13 cellular contexts compared by ENCODE assay signal in genomic region chr11:46116007-46116711, GRCh38. TPM values are rescaled to one million over a fixed set of nuclear protein-coding genes. Genes with fewer than 3 reads are reported as not detected.
DNase-seq lines count a peak whose midpoint lies in the region; ATAC-seq and TF ChIP-seq lines count a peak whose summit lies in the region.
"Had no signal": no experiment of that assay in that cellular context is flagged by ENCODE, and none has a peak within 500 bp of the region (broad histone marks: within the 10 kb centered on the region; RNA-seq: fewer than 3 reads in every experiment).

No MANE protein-coding gene starts in this region.

- H3K27me3 ChIP-seq in CD4-positive, alpha-beta memory T cell (ENCODE audit: insufficient read depth, low read length): no peaks in the 10 kb centered on the region
- H3K27me3 ChIP-seq: ascending aorta had no signal

- peak overlapping the region; percentile 57 to 97 (median 87) for H3K27ac Mint-ChIP-seq in CD4-positive, alpha-beta memory T cell
- peak overlapping the region; percentile 78 for H3K27ac Mint-ChIP-seq in activated naive CD8-positive, alpha-beta T cell treated with anti-CD3 and anti-CD28 coated beads for 36 hours
- no peak overlapping the region for H3K27ac Mint-ChIP-seq in neural crest cell (ENCODE audit: unreplicated experiment)

- H3K4me1 ChIP-seq in CD4-positive, alpha-beta memory T cell (ENCODE audit: insufficient read depth, low read length): peaks cover 65% of the 10 kb centered on the region
- H3K4me1 ChIP-seq in HEK293 (ENCODE audit: control insufficient read depth, insufficient read depth, low read length): peaks cover 2% of the 10 kb centered on the region; the same call in 1 of the 2 replicates

- peaks cover 47 to 78% (median 52%) of the 10 kb centered on the region in 4 donors for H3K4me1 Mint-ChIP-seq in CD4-positive, alpha-beta memory T cell
- H3K4me1 Mint-ChIP-seq in activated naive CD8-positive, alpha-beta T cell treated with anti-CD3 and anti-CD28 coated beads for 36 hours: peaks cover 50% of the 10 kb centered on the region
- peaks cover 68% of the 10 kb centered on the region for H3K4me1 Mint-ChIP-seq in neural crest cell

- peak in 1 of 5 donors; percentile 9 for DNase-seq in CD4-positive, alpha-beta memory T cell
- DNase-seq in activated naive CD8-positive, alpha-beta T cell treated with anti-CD3 and anti-CD28 coated beads for 36 hours: no peak
- DNase-seq in neural crest cell (ENCODE audit: low read depth, low spot score): no peak
- DNase-seq: activated CD4-positive, alpha-beta T cell treated with anti-CD3 and anti-CD28 coated beads for 48 hours; hypothalamus; mucosa of descending colon; NCI-H345; SIG-M5 had no signal

- H3K36me3 Mint-ChIP-seq in CD4-positive, alpha-beta memory T cell: peaks cover 0 to 13% of the 10 kb centered on the region in 2 donors
- peaks cover 1% of the 10 kb centered on the region for H3K36me3 Mint-ChIP-seq in activated naive CD8-positive, alpha-beta T cell treated with anti-CD3 and anti-CD28 coated beads for 36 hours
- peaks cover 3% of the 10 kb centered on the region for H3K36me3 Mint-ChIP-seq in neural crest cell (ENCODE audit: low read depth)

- no peak for TF ChIP-seq CTCF in HEK293 (tag by site-specific recombination; IDR thresholded peaks at IDR 0.05)
- TF ChIP-seq CTCF in neural crest cell (conservative IDR thresholded peaks at IDR 0.05): no peak

- ATAC-seq in HG03432 (IDR thresholded peaks at IDR 0.05; ENCODE audit: unreplicated experiment): no peak
- no peak for ATAC-seq in GM19395 (IDR thresholded peaks at IDR 0.05; ENCODE audit: unreplicated experiment)
- no peak for ATAC-seq in HG02852 (IDR thresholded peaks at IDR 0.05; ENCODE audit: unreplicated experiment)
- ATAC-seq: mucosa of descending colon had no signal

- H3K27me3 Mint-ChIP-seq in CD4-positive, alpha-beta memory T cell: peaks cover 0 to 3% of the 10 kb centered on the region in 2 donors
- no peaks in the 10 kb centered on the region for H3K27me3 Mint-ChIP-seq in activated naive CD8-positive, alpha-beta T cell treated with anti-CD3 and anti-CD28 coated beads for 36 hours
- H3K27me3 Mint-ChIP-seq in neural crest cell (ENCODE audit: low read depth): no peaks in the 10 kb centered on the region

- H3K9me3 Mint-ChIP-seq in CD4-positive, alpha-beta memory T cell: peaks cover 0 to 2% (median 0%) of the 10 kb centered on the region in 8 donors
- no peaks in the 10 kb centered on the region for H3K9me3 Mint-ChIP-seq in activated naive CD8-positive, alpha-beta T cell treated with anti-CD3 and anti-CD28 coated beads for 36 hours
- no peaks in the 10 kb centered on the region for H3K9me3 Mint-ChIP-seq in neural crest cell

- H3K27ac ChIP-seq in CD4-positive, alpha-beta memory T cell (ENCODE audit: low read depth, low read length): peak overlapping the region; percentile 39
- H3K27ac ChIP-seq in HEK293 (ENCODE audit: extremely low read depth, low read depth, low read length): no peak overlapping the region; the same call in 1 of the 2 replicates

- peak overlapping the region; percentile 0 to 99 (median 66) for H3K4me3 Mint-ChIP-seq in CD4-positive, alpha-beta memory T cell
- H3K4me3 Mint-ChIP-seq in activated naive CD8-positive, alpha-beta T cell treated with anti-CD3 and anti-CD28 coated beads for 36 hours: peak overlapping the region; percentile 57
- H3K4me3 Mint-ChIP-seq in neural crest cell: peak overlapping the region; percentile 13

- H3K9me3 ChIP-seq in CD4-positive, alpha-beta memory T cell (ENCODE audit: control insufficient read depth in 1 of 2, low read length in 2 of 2): no peaks in the 10 kb centered on the region
- H3K9me3 ChIP-seq in HEK293 (ENCODE audit: control insufficient read depth, insufficient read depth, low read depth, low read length): no peaks in the 10 kb centered on the region
- H3K9me3 ChIP-seq: ascending aorta, mucosa of descending colon had no signal

- POLR2A ChIA-PET in CD4-positive, alpha-beta memory T cell (lab: Charles Lee; ENCODE audit: partially characterized antibody): interaction anchor here (1.2 kb wide), 1 partner anchor 28 kb away, joined by 3 read pairs; no protein-coding TSS in a partner anchor
- POLR2A ChIA-PET in HEK293 (lab: Yijun Ruan, JAX): no interaction called here

- intact Hi-C loops in CD4-positive, alpha-beta memory T cell (cut with micrococcal nuclease): loop anchor here (10.0 kb wide), 1 partner anchor 271 kb away; the partner anchor contains the start of gene CRY2

- H3K36me3 ChIP-seq in CD4-positive, alpha-beta memory T cell (ENCODE audit: insufficient read depth, low read length): no peaks in the 10 kb centered on the region
- no peaks in the 10 kb centered on the region for H3K36me3 ChIP-seq in HEK293 (ENCODE audit: control insufficient read depth in 2 of 2, insufficient read depth in 1 of 2, low read length in 2 of 2)
- H3K36me3 ChIP-seq: ascending aorta had no signal

- H3K4me3 ChIP-seq in CD4-positive, alpha-beta memory T cell (ENCODE audit: low read length in 2 of 2): no peak overlapping the region
- no peak overlapping the region for H3K4me3 ChIP-seq in HEK293 (ENCODE audit: low read depth, low read length)
- H3K4me3 ChIP-seq: ascending aorta, mucosa of descending colon had no signal

- CTCF ChIA-PET in CD4-positive, alpha-beta memory T cell (lab: Charles Lee; ENCODE audit: partially characterized antibody): interaction anchor here (0.8 to 2.3 kb wide), 5 partner anchors 9 to 273 kb away, joined by 3 to 5 read pairs (median 4); no protein-coding TSS in a partner anchor
- CTCF ChIA-PET in HEK293 (lab: Yijun Ruan, JAX): interaction anchor here (0.5 to 1.2 kb wide), 5 partner anchors 110 to 243 kb away, joined by 3 to 4 read pairs (median 3); no protein-coding TSS in a partner anchor

TF ChIP-seq in HEK293, 187 proteins besides CTCF, POLR2A, EP300 and RAD21:
- TF ChIP-seq ZNF670 (tag by site-specific recombination; IDR thresholded peaks at IDR 0.05; ENCODE audit: low read depth) (no peak), BCL11A (tag by site-specific recombination; IDR thresholded peaks at IDR 0.05; ENCODE audit: low read depth) (no peak), ZNF16 (tag by site-specific recombination; IDR thresholded peaks at IDR 0.05; ENCODE audit: low read depth) (no peak), PRDM1 (tag by site-specific recombination; IDR thresholded peaks at IDR 0.05) (0 out of 2 replicates have a peak, but pooled peaks have one; percentile 12), GFI1B (tag by site-specific recombination; IDR thresholded peaks at IDR 0.05) (no peak)
- TF ChIP-seq, protein P1, sequence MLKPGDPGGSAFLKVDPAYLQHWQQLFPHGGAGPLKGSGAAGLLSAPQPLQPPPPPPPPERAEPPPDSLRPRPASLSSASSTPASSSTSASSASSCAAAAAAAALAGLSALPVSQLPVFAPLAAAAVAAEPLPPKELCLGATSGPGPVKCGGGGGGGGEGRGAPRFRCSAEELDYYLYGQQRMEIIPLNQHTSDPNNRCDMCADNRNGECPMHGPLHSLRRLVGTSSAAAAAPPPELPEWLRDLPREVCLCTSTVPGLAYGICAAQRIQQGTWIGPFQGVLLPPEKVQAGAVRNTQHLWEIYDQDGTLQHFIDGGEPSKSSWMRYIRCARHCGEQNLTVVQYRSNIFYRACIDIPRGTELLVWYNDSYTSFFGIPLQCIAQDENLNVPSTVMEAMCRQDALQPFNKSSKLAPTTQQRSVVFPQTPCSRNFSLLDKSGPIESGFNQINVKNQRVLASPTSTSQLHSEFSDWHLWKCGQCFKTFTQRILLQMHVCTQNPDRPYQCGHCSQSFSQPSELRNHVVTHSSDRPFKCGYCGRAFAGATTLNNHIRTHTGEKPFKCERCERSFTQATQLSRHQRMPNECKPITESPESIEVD (tag by site-specific recombination; IDR thresholded peaks at IDR 0.05): peak; percentile 69
- TF ChIP-seq, protein P2, sequence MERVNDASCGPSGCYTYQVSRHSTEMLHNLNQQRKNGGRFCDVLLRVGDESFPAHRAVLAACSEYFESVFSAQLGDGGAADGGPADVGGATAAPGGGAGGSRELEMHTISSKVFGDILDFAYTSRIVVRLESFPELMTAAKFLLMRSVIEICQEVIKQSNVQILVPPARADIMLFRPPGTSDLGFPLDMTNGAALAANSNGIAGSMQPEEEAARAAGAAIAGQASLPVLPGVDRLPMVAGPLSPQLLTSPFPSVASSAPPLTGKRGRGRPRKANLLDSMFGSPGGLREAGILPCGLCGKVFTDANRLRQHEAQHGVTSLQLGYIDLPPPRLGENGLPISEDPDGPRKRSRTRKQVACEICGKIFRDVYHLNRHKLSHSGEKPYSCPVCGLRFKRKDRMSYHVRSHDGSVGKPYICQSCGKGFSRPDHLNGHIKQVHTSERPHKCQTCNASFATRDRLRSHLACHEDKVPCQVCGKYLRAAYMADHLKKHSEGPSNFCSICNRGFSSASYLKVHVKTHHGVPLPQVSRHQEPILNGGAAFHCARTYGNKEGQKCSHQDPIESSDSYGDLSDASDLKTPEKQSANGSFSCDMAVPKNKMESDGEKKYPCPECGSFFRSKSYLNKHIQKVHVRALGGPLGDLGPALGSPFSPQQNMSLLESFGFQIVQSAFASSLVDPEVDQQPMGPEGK (tag by site-specific recombination; IDR thresholded peaks at IDR 0.05): no peak

RNA-seq across cellular contexts. Expression of gene PHF21A, which starts 5.1 kb away (rescaled TPM):
- total RNA-seq in CD4-positive, alpha-beta memory T cell: 10 to 100 TPM; 66.1 to 68.4 TPM
- 10 to 100 TPM in 1 of 2 donors, 1 to 10 TPM in 1; 3.7 to 19.6 TPM for polyA plus RNA-seq in CD4-positive, alpha-beta memory T cell
- total RNA-seq in activated naive CD8-positive, alpha-beta T cell treated with anti-CD3 and anti-CD28 coated beads for 36 hours: 10 to 100 TPM; 24.8 to 29.7 TPM
- total RNA-seq in neural crest cell: 56.5 and 57.7 TPM in 2 replicates

Comparison
In these comparisons a context has a peak if more than half of its experiments do, and no peak if none do; other contexts are left out.
1. H3K4me3 Mint-ChIP-seq: peak in every context shown above with its lines; median percentile 66 in CD4-positive, alpha-beta memory T cell; 57 in activated naive CD8-positive, alpha-beta T cell treated with anti-CD3 and anti-CD28 coated beads for 36 hours; 13 in neural crest cell.